In the genomic region with DNA sequence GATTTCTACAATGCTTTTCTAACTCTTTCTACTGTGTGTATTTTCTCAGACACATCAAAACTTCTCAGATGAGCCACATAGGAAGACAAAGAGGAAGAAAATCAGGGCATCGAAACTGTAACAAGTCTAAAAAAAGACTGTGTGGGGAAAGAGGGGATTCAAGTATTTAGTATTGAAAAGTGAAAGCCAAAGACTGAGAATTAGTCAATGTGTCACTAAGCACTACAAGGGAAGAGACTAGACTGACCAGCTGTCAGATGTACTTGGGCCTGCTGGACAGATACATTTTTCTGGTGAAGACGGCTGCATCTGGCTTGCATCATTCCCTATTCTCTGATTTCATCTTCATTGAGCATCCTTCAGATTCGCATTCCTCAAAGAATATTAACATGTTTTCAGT, we compare ENCODE assay signal across 10 cellular contexts. TPM values are rescaled to one million over a fixed set of nuclear protein-coding genes. Genes with fewer than 3 reads are reported as not detected.
DNase-seq lines count a peak whose midpoint lies in the region; ATAC-seq and TF ChIP-seq lines count a peak whose summit lies in the region.
"Had no signal": no experiment of that assay in that cellular context is flagged by ENCODE, and none has a peak within 500 bp of the region (broad histone marks: within the 10 kb centered on the region; RNA-seq: fewer than 3 reads in every experiment).

No MANE protein-coding gene starts in this region.

- H3K4me3 ChIP-seq in right atrium auricular region (no peak overlapping the region), body of pancreas (no peak overlapping the region), prostate gland (no peak overlapping the region)

- TF ChIP-seq POLR2A in body of pancreas (IDR thresholded peaks at IDR 0.05) (no peak), prostate gland (IDR thresholded peaks at IDR 0.05) (no peak)

- H3K9me3 ChIP-seq in right atrium auricular region = no peaks in the 10 kb centered on the region
- no peaks in the 10 kb centered on the region for H3K9me3 ChIP-seq in body of pancreas
- no peaks in the 10 kb centered on the region for H3K9me3 ChIP-seq in prostate gland

- peak; percentile 27 to 40 for ATAC-seq in left cardiac atrium
- peak; percentile 92 for ATAC-seq in HG02678 (IDR thresholded peaks at IDR 0.05; ENCODE audit: unreplicated experiment)
- ATAC-seq in HG03575 (IDR thresholded peaks at IDR 0.05; ENCODE audit: extremely low read depth, insufficient number of reproducible peaks, low FRiP score, unreplicated experiment) = peak; percentile 78
- no peak for ATAC-seq in foreskin keratinocyte
- no peak for ATAC-seq in body of pancreas

- H3K27ac ChIP-seq in right atrium auricular region (no peak overlapping the region), foreskin keratinocyte (no peak overlapping the region), body of pancreas (no peak overlapping the region), prostate gland (no peak overlapping the region)

- 76 to 81% methylated on average over 3 of the region's 3 CpGs for WGBS in body of pancreas, 2 donors
- WGBS in prostate gland = 88% methylated on average over 3 of the region's 3 CpGs

- no peaks in the 10 kb centered on the region for H3K4me1 ChIP-seq in right atrium auricular region
- H3K4me1 ChIP-seq in foreskin keratinocyte = no peaks in the 10 kb centered on the region
- no peaks in the 10 kb centered on the region for H3K4me1 ChIP-seq in body of pancreas
- no peaks in the 10 kb centered on the region for H3K4me1 ChIP-seq in prostate gland (replicated peaks)

- no peak for DNase-seq in left cardiac atrium
- DNase-seq in right atrium auricular region (ENCODE audit: low spot score) = no peak
- no peak for DNase-seq in foreskin keratinocyte
- no peak for DNase-seq in body of pancreas
- no peak for DNase-seq in prostate gland (ENCODE audit: low spot score)
- no peak for DNase-seq in NCI-H1436 treated with DMSO at 0.1 percent for 48 hours (lab: John Stamatoyannopoulos, UW)
- DNase-seq: nucleus accumbens, Right ventricle myocardium superior had no signal

- H3K27me3 ChIP-seq in right atrium auricular region = no peaks in the 10 kb centered on the region
- H3K27me3 ChIP-seq in foreskin keratinocyte = no peaks in the 10 kb centered on the region
- no peaks in the 10 kb centered on the region for H3K27me3 ChIP-seq in body of pancreas
- no peaks in the 10 kb centered on the region for H3K27me3 ChIP-seq in prostate gland (replicated peaks; ENCODE audit: insufficient read depth)

- intact Hi-C loops in left cardiac atrium (cut with DNase I) = no loop called here
- intact Hi-C loops in body of pancreas (cut with DNase I) = no loop called here
- intact Hi-C loops in prostate gland (cut with DNase I) = no loop called here

- no peak for TF ChIP-seq CTCF in right atrium auricular region (IDR thresholded peaks at IDR 0.05)
- no peak for TF ChIP-seq CTCF in foreskin keratinocyte (conservative IDR thresholded peaks at IDR 0.05)
- TF ChIP-seq CTCF in body of pancreas (IDR thresholded peaks at IDR 0.05) = no peak
- no peak for TF ChIP-seq CTCF in prostate gland (IDR thresholded peaks at IDR 0.05)

- H3K36me3 ChIP-seq in right atrium auricular region (no peaks in the 10 kb centered on the region), body of pancreas (replicated peaks in 1 of 2; ENCODE audit: insufficient read depth in 1 of 2, low read depth in 2 of 2) (no peaks in the 10 kb centered on the region), prostate gland (no peaks in the 10 kb centered on the region)

RNA-seq across cellular contexts. Expression of gene COMMD6, which starts 25.4 kb away (rescaled TPM):
- 100 to 1,000 TPM; 118 to 133 TPM for total RNA-seq in left cardiac atrium
- total RNA-seq in right atrium auricular region = 10 to 100 TPM; 48.1 to 89.4 TPM
- total RNA-seq in foreskin keratinocyte = 137 and 149 TPM in 2 replicates
- 230 and 253 TPM in 2 replicates for polyA plus RNA-seq in foreskin keratinocyte
- 100 to 1,000 TPM in 1 of 2 donors, 1 to 10 TPM in 1; 6.3 to 286 TPM for total RNA-seq in body of pancreas
- total RNA-seq in prostate gland = 100 to 1,000 TPM in 1 of 2 donors, 10 to 100 TPM in 1; 77.3 to 183 TPM

RNA-seq across cellular contexts. Expression of gene TBC1D4, which starts 30.3 kb away (rescaled TPM):
- 10 to 100 TPM; 47.7 to 54.2 TPM for total RNA-seq in left cardiac atrium
- 100 to 1,000 TPM in 1 of 2 donors, 10 to 100 TPM in 1; 64.3 to 162 TPM for total RNA-seq in right atrium auricular region
- total RNA-seq in foreskin keratinocyte = 13.3 and 14.8 TPM in 2 replicates
- 2.4 and 3.6 TPM in 2 replicates for polyA plus RNA-seq in foreskin keratinocyte
- total RNA-seq in body of pancreas = 10 to 100 TPM; 28.3 to 29.7 TPM
- total RNA-seq in prostate gland = 10 to 100 TPM; 27.6 to 56.1 TPM

RNA-seq across cellular contexts. Expression of gene UCHL3, which starts 37.3 kb away (rescaled TPM):
- total RNA-seq in left cardiac atrium (10 to 100 TPM; 21.5 to 26.1 TPM), right atrium auricular region (10 to 100 TPM; 17.2 to 17.7 TPM), foreskin keratinocyte (112 and 122 TPM in 2 replicates), body of pancreas (10 to 100 TPM in 1 of 2 donors, 1 to 10 TPM in 1; 2.0 to 20.5 TPM), prostate gland (10 to 100 TPM; 17.1 to 26.8 TPM)
- polyA plus RNA-seq in foreskin keratinocyte = 133 and 146 TPM in 2 replicates

Comparison
In these comparisons a context has a peak if more than half of its experiments do, and no peak if none do; other contexts are left out.
1. ATAC-seq: peak in left cardiac atrium (2 of 2), HG02678 (single experiment) and HG03575 (single experiment); none in foreskin keratinocyte (single experiment) and body of pancreas (single experiment).